ENCODE assay signal across 24 cellular contexts in the genomic region with DNA sequence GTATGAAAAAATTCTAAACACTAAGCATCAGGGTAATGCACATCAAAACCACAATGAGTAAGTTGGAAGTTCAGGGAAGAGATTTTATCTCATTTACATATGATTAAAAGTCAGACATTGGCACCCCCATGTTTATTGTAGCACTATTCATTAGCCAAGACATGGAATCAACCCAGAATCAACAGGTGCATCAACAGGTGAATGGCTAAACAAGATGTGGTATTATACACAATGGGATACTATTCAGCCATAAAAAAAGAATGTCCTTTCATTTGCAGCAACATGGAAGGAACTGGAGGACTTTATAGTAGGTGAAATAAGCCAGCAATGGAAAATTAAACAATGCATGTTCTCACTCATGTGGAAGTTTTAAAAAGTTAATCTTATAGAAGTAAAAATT. TPM values are rescaled to one million over a fixed set of nuclear protein-coding genes. Genes with fewer than 3 reads are reported as not detected.
DNase-seq lines count a peak whose midpoint lies in the region; FAIRE-seq and TF ChIP-seq lines count a peak whose summit lies in the region.
"Had no signal": no experiment of that assay in that cellular context is flagged by ENCODE, and none has a peak within 500 bp of the region (broad histone marks: within the 10 kb centered on the region; RNA-seq: fewer than 3 reads in every experiment).

No MANE protein-coding gene starts in this region.

- peaks cover 14 to 61% of the 10 kb centered on the region in 2 experiments for H3K36me3 ChIP-seq in HEK293 (ENCODE audit: control insufficient read depth in 2 of 2, insufficient read depth in 1 of 2, low read length in 2 of 2)

- H3K27ac ChIP-seq in HEK293 (ENCODE audit: extremely low read depth, low read depth, low read length), result no peak overlapping the region
- H3K27ac ChIP-seq: BLaER1 had no signal

- H3K4me3 ChIP-seq in HEK293 (ENCODE audit: low read depth, low read length), result no peak overlapping the region
- H3K4me3 ChIP-seq: BLaER1, GM12878 had no signal

- FAIRE-seq in H54 (lab: Jason Lieb, UNC), result peak; percentile 66
- FAIRE-seq: A204.1, GM12878, GM18507 had no signal

- DNase-seq in H54 (ENCODE audit: insufficient read length, low spot score) (no peak), myocyte (ENCODE audit: low read depth) (peak; percentile 8), erythroblast (lab: John Stamatoyannopoulos, UW) (no peak)
- no peak for DNase-seq in stimulated activated CD4-positive, alpha-beta T cell treated with anti-CD3 and anti-CD28 coated beads, Interleukin-4, amount 100 ng/mL, for 4 hours
- DNase-seq: 8988T; ACHN; BE2C; C1 segment of cervical spinal cord; CD4-positive, alpha-beta memory T cell; CD4-positive, CD25-positive, alpha-beta regulatory T cell; CD8-positive, alpha-beta memory T cell; COR-L47; DMS 273 treated with DMSO at 0.1 percent for 48 hours; DMS153; DMS53; DMS79; DND-41; EL; GDM1 had no signal

- TF ChIP-seq CTCF in HEK293 (tag by site-specific recombination; IDR thresholded peaks at IDR 0.05), result no peak

- no peak for TF ChIP-seq POLR2A in H54 (IDR thresholded peaks at IDR 0.05; ENCODE audit: low read depth, low read length)
- TF ChIP-seq POLR2A in erythroblast (IDR thresholded peaks at IDR 0.05; ENCODE audit: low read length), result no peak

- H3K9me3 ChIP-seq in HEK293 (ENCODE audit: control insufficient read depth, insufficient read depth, low read depth, low read length), result no peaks in the 10 kb centered on the region
- H3K9me3 ChIP-seq: BE2C had no signal

- no peaks in the 10 kb centered on the region for H3K4me1 ChIP-seq in HEK293 (ENCODE audit: control insufficient read depth, insufficient read depth, low read length)
- H3K4me1 ChIP-seq: BE2C, BLaER1 had no signal

- CTCF ChIA-PET in HEK293 (lab: Yijun Ruan, JAX), result no interaction called here

- POLR2A ChIA-PET in HEK293 (lab: Yijun Ruan, JAX), result no interaction called here

TF ChIP-seq in HEK293, 187 proteins besides CTCF, POLR2A, EP300 and RAD21:
- TF ChIP-seq, protein P1, sequence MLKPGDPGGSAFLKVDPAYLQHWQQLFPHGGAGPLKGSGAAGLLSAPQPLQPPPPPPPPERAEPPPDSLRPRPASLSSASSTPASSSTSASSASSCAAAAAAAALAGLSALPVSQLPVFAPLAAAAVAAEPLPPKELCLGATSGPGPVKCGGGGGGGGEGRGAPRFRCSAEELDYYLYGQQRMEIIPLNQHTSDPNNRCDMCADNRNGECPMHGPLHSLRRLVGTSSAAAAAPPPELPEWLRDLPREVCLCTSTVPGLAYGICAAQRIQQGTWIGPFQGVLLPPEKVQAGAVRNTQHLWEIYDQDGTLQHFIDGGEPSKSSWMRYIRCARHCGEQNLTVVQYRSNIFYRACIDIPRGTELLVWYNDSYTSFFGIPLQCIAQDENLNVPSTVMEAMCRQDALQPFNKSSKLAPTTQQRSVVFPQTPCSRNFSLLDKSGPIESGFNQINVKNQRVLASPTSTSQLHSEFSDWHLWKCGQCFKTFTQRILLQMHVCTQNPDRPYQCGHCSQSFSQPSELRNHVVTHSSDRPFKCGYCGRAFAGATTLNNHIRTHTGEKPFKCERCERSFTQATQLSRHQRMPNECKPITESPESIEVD (tag by site-specific recombination; IDR thresholded peaks at IDR 0.05), result no peak
- TF ChIP-seq SCRT2 (tag by site-specific recombination; IDR thresholded peaks at IDR 0.05), result peak; percentile 98
- TF ChIP-seq ZNF146 (tag by site-specific recombination; IDR thresholded peaks at IDR 0.05), result no peak
- TF ChIP-seq, protein P2, sequence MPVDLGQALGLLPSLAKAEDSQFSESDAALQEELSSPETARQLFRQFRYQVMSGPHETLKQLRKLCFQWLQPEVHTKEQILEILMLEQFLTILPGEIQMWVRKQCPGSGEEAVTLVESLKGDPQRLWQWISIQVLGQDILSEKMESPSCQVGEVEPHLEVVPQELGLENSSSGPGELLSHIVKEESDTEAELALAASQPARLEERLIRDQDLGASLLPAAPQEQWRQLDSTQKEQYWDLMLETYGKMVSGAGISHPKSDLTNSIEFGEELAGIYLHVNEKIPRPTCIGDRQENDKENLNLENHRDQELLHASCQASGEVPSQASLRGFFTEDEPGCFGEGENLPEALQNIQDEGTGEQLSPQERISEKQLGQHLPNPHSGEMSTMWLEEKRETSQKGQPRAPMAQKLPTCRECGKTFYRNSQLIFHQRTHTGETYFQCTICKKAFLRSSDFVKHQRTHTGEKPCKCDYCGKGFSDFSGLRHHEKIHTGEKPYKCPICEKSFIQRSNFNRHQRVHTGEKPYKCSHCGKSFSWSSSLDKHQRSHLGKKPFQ (tag by site-specific recombination; IDR thresholded peaks at IDR 0.05), result no peak
- no peak for TF ChIP-seq HOXC10 (CRISPR knock-in tag; IDR thresholded peaks at IDR 0.05)
- TF ChIP-seq ZNF138 (tag by site-specific recombination; IDR thresholded peaks at IDR 0.05; ENCODE audit: borderline replicate concordance), result no peak
- TF ChIP-seq RBAK (tag by site-specific recombination; IDR thresholded peaks at IDR 0.05), result no peak
- TF ChIP-seq, protein P3, sequence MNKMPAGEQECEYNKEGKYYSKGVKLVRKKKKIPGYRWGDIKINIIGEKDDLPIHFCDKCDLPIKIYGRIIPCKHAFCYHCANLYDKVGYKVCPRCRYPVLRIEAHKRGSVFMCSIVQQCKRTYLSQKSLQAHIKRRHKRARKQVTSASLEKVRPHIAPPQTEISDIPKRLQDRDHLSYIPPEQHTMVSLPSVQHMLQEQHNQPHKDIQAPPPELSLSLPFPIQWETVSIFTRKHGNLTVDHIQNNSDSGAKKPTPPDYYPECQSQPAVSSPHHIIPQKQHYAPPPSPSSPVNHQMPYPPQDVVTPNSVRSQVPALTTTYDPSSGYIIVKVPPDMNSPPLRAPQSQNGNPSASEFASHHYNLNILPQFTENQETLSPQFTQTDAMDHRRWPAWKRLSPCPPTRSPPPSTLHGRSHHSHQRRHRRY (tag by site-specific recombination; IDR thresholded peaks at IDR 0.05), result no peak
- TF ChIP-seq ZNF248 (tag by site-specific recombination; IDR thresholded peaks at IDR 0.05), result no peak
- no peak for TF ChIP-seq ZNF266 (tag by site-specific recombination; IDR thresholded peaks at IDR 0.05; ENCODE audit: low read depth)
- no peak for TF ChIP-seq ZBTB48 (tag by site-specific recombination; IDR thresholded peaks at IDR 0.05)
- TF ChIP-seq ZNF292 (tag by site-specific recombination; IDR thresholded peaks at IDR 0.05; ENCODE audit: borderline replicate concordance, low read depth), result no peak
- TF ChIP-seq, protein P4, sequence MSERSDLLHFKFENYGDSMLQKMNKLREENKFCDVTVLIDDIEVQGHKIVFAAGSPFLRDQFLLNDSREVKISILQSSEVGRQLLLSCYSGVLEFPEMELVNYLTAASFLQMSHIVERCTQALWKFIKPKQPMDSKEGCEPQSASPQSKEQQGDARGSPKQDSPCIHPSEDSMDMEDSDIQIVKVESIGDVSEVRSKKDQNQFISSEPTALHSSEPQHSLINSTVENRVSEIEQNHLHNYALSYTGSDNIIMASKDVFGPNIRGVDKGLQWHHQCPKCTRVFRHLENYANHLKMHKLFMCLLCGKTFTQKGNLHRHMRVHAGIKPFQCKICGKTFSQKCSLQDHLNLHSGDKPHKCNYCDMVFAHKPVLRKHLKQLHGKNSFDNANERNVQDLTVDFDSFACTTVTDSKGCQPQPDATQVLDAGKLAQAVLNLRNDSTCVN (tag by site-specific recombination; optimal IDR thresholded peaks at IDR 0.05), result no peak
- TF ChIP-seq SCRT1 (tag by site-specific recombination; IDR thresholded peaks at IDR 0.05; ENCODE audit: borderline replicate concordance), result peak; percentile 96
- no peak for TF ChIP-seq ZNF366 (tag by site-specific recombination; conservative IDR thresholded peaks at IDR 0.05)
- no peak for TF ChIP-seq ZNF433 (tag by site-specific recombination; IDR thresholded peaks at IDR 0.05; ENCODE audit: low read depth)
- no peak for TF ChIP-seq SP3 (tag by site-specific recombination; IDR thresholded peaks at IDR 0.05)
- TF ChIP-seq ZNF530 (tag by site-specific recombination; IDR thresholded peaks at IDR 0.05; ENCODE audit: low read depth), result no peak

RNA-seq across cellular contexts. Expression of a gene that starts 17.6 kb away (rescaled TPM):
- total RNA-seq in myocyte, result 48.2 and 56.1 TPM in 2 replicates
- polyA plus RNA-seq in myocyte (2012), result 28.7 TPM

RNA-seq across cellular contexts. Expression of a gene that starts 29.4 kb away (rescaled TPM):
- total RNA-seq in myocyte, result 70.6 and 76.2 TPM in 2 replicates
- polyA plus RNA-seq in myocyte (2012), result 22.2 TPM
